Comparison of ENCODE assay signal across 2 cellular contexts in the genomic region with DNA sequence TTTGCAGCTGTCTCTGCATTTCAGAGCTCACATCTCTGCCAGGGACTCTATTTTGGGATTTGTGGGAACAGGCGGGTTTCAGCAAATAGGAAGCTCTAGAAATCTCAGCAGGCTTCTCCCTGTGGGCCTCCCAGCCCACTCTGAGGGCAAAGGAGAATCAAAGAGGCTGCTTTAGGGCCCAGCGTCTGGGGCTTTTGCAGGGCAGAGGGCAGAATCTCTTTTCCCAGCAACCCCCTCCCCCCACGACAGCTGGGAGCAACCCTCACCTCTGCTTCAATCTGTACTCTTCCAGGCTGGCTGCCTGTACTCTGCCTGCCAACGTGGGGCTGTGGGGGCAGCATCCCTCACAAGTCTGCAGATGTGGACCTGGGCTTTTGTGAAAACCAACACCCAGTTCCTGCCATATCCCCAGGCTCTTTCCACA.
TF ChIP-seq lines count a peak whose summit lies in the region.

No MANE protein-coding gene starts in this region.

TF ChIP-seq in SK-N-SH, 30 proteins besides CTCF, POLR2A, EP300 and RAD21 (continued from another document):
- TF ChIP-seq, protein P1, sequence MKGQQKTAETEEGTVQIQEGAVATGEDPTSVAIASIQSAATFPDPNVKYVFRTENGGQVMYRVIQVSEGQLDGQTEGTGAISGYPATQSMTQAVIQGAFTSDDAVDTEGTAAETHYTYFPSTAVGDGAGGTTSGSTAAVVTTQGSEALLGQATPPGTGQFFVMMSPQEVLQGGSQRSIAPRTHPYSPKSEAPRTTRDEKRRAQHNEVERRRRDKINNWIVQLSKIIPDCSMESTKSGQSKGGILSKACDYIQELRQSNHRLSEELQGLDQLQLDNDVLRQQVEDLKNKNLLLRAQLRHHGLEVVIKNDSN (IDR thresholded peaks at IDR 0.05; ENCODE audit: borderline replicate concordance, low read depth) = no peak
- TF ChIP-seq GATA2 (CRISPR knock-in tag; IDR thresholded peaks at IDR 0.05) (0 out of 2 replicates have a peak, but pooled peaks have one; percentile 3), NRF1 (IDR thresholded peaks at IDR 0.05; ENCODE audit: low read depth, low read length) (no peak), CHD2 (IDR thresholded peaks at IDR 0.05; ENCODE audit: low read length, partially characterized antibody) (peak; percentile 4), TCF12 (IDR thresholded peaks at IDR 0.05) (no peak), TEAD4 (IDR thresholded peaks at IDR 0.05; ENCODE audit: borderline replicate concordance, insufficient read depth) (no peak)
- TF ChIP-seq, protein P2, sequence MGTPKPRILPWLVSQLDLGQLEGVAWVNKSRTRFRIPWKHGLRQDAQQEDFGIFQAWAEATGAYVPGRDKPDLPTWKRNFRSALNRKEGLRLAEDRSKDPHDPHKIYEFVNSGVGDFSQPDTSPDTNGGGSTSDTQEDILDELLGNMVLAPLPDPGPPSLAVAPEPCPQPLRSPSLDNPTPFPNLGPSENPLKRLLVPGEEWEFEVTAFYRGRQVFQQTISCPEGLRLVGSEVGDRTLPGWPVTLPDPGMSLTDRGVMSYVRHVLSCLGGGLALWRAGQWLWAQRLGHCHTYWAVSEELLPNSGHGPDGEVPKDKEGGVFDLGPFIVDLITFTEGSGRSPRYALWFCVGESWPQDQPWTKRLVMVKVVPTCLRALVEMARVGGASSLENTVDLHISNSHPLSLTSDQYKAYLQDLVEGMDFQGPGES (IDR thresholded peaks at IDR 0.05; ENCODE audit: low read depth, low read length) = no peak
- TF ChIP-seq, protein P3, sequence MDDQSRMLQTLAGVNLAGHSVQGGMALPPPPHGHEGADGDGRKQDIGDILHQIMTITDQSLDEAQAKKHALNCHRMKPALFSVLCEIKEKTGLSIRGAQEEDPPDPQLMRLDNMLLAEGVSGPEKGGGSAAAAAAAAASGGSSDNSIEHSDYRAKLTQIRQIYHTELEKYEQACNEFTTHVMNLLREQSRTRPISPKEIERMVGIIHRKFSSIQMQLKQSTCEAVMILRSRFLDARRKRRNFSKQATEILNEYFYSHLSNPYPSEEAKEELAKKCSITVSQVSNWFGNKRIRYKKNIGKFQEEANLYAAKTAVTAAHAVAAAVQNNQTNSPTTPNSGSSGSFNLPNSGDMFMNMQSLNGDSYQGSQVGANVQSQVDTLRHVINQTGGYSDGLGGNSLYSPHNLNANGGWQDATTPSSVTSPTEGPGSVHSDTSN (IDR thresholded peaks at IDR 0.05) = no peak

TF ChIP-seq in SK-N-SH treated with all-trans-retinoic acid at 6 μM for 48 hours, 23 proteins besides CTCF, POLR2A, EP300 and RAD21:
- TF ChIP-seq, protein P4, sequence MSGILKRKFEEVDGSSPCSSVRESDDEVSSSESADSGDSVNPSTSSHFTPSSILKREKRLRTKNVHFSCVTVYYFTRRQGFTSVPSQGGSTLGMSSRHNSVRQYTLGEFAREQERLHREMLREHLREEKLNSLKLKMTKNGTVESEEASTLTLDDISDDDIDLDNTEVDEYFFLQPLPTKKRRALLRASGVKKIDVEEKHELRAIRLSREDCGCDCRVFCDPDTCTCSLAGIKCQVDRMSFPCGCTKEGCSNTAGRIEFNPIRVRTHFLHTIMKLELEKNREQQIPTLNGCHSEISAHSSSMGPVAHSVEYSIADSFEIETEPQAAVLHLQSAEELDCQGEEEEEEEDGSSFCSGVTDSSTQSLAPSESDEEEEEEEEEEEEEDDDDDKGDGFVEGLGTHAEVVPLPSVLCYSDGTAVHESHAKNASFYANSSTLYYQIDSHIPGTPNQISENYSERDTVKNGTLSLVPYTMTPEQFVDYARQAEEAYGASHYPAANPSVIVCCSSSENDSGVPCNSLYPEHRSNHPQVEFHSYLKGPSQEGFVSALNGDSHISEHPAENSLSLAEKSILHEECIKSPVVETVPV (CRISPR knock-in tag; IDR thresholded peaks at IDR 0.05) = no peak
TF ChIP-seq in SK-N-SH treated with all-trans-retinoic acid at 6 μM for 48 hours: peak in this region for 0.
